ENCODE assay signal across 10 cellular contexts in genomic region chr1:211632117-211632807, GRCh38. TPM values are rescaled to one million over a fixed set of nuclear protein-coding genes. Genes with fewer than 3 reads are reported as not detected.
DNase-seq lines count a peak whose midpoint lies in the region; ATAC-seq and TF ChIP-seq lines count a peak whose summit lies in the region.
"Had no signal": no experiment of that assay in that cellular context is flagged by ENCODE, and none has a peak within 500 bp of the region (broad histone marks: within the 10 kb centered on the region; RNA-seq: fewer than 3 reads in every experiment).

No MANE protein-coding gene starts in this region.

- TF ChIP-seq POLR2A in IMR-90 (IDR thresholded peaks at IDR 0.05; ENCODE audit: low read depth, low read length) (no peak), esophagus muscularis mucosa (IDR thresholded peaks at IDR 0.05; ENCODE audit: low read depth) (no peak)

- H3K27ac ChIP-seq in heart right ventricle, result peak overlapping the region; percentile 47 to 88 (median 73)
- no peak overlapping the region; the same call in 1 of the 2 replicates for H3K27ac ChIP-seq in IMR-90 (ENCODE audit: insufficient read depth, low read length)
- peak overlapping the region; percentile 58 to 76 (median 70) for H3K27ac ChIP-seq in esophagus muscularis mucosa (replicated peaks in 1 of 4)
- H3K27ac ChIP-seq: psoas muscle had no signal

- H4K91ac ChIP-seq in IMR-90 (ENCODE audit: insufficient read depth, low read depth, low read length), result peak overlapping the region; percentile 88; the same call in 1 of the 2 replicates

- TF ChIP-seq RAD21 in IMR-90 (IDR thresholded peaks at IDR 0.05; ENCODE audit: low read length), result no peak

- 79 to 85% methylated on average over 16 of the region's 16 CpGs for WGBS in heart right ventricle, 2 donors
- 100% methylated on average over 3 of the region's 16 CpGs; no CpG with 5 or more reads in 1 of the 2 experiments for WGBS in IMR-90 (ENCODE audit: extremely low coverage in 2 of 2, insufficient read length in 1 of 2), 2 experiments
- 81% methylated on average over 16 of the region's 16 CpGs for WGBS in esophagus muscularis mucosa

- H3K9me3 ChIP-seq in heart right ventricle (no peaks in the 10 kb centered on the region), IMR-90 (ENCODE audit: control insufficient read depth, insufficient read depth, low read length) (no peaks in the 10 kb centered on the region), esophagus muscularis mucosa (no peaks in the 10 kb centered on the region)
- H3K9me3 ChIP-seq: psoas muscle had no signal

- H3K23ac ChIP-seq in IMR-90 (ENCODE audit: low read depth, low read length), result 0 out of 2 replicates have a peak overlapping the region, but pooled peaks have one; percentile 1

- H3K4me2 ChIP-seq in IMR-90 (ENCODE audit: low read depth, low read length), result no peak overlapping the region

- ATAC-seq in heart right ventricle (no peak), IMR-90 (ENCODE audit: low read depth) (no peak), GM21447 (IDR thresholded peaks at IDR 0.05; ENCODE audit: unreplicated experiment) (no peak)

- intact Hi-C loops in heart right ventricle (cut with DNase I) (loop anchor here in 1 of 10 donors (5.0 kb wide), 1 partner anchor 55 kb away; the partner anchor contains the start of gene SLC30A1), cardiac septum (cut with DNase I) (no loop called here), IMR-90 (cut with micrococcal nuclease) (no loop called here), esophagus muscularis mucosa (cut with DNase I) (no loop called here)

- peak overlapping the region; percentile 39; the same call in 1 of the 2 replicates for H3K14ac ChIP-seq in IMR-90 (replicated peaks; ENCODE audit: low read depth, low read length)

- no peaks in the 10 kb centered on the region for H3K79me1 ChIP-seq in IMR-90 (ENCODE audit: low read depth in 1 of 2, low read length in 2 of 2)

- TF ChIP-seq CTCF in heart right ventricle (IDR thresholded peaks at IDR 0.05) (no peak), IMR-90 (conservative IDR thresholded peaks at IDR 0.05; ENCODE audit: low read depth, low read length) (no peak), esophagus muscularis mucosa (IDR thresholded peaks at IDR 0.05) (no peak)

- peaks cover 15% of the 10 kb centered on the region for H3K9me1 ChIP-seq in IMR-90 (ENCODE audit: insufficient read depth, low read length)

- no peak for DNase-seq in heart right ventricle
- DNase-seq in cardiac septum (ENCODE audit: low spot score), result no peak
- no peak for DNase-seq in IMR-90
- DNase-seq in esophagus muscularis mucosa (ENCODE audit: extremely low spot score), result no peak
- no peak for DNase-seq in superior temporal gyrus (ENCODE audit: extremely low spot score)
- DNase-seq in NCI-H1105 treated with DMSO at 0.1 percent for 48 hours (lab: John Stamatoyannopoulos, UW), result no peak
- no peak for DNase-seq in NCI-H2171 (lab: John Stamatoyannopoulos, UW)
- DNase-seq: NCI-H510A treated with DMSO at 0.1 percent for 48 hours, psoas muscle had no signal

- H3K36me3 ChIP-seq in heart right ventricle, result no peaks in the 10 kb centered on the region
- no peaks in the 10 kb centered on the region for H3K36me3 ChIP-seq in IMR-90 (ENCODE audit: control insufficient read depth, insufficient read depth, low read length)
- no peaks in the 10 kb centered on the region for H3K36me3 ChIP-seq in esophagus muscularis mucosa

- H2AK5ac ChIP-seq in IMR-90 (ENCODE audit: low read depth, low read length), result peak overlapping the region; percentile 64; the same call in 1 of the 2 replicates

- no peaks in the 10 kb centered on the region for H3K27me3 ChIP-seq in heart right ventricle
- no peaks in the 10 kb centered on the region for H3K27me3 ChIP-seq in IMR-90 (ENCODE audit: control insufficient read depth, insufficient read depth, low read length)
- H3K27me3 ChIP-seq in esophagus muscularis mucosa, result no peaks in the 10 kb centered on the region

- peak overlapping the region; percentile 74; the same call in 1 of the 3 replicates for H2BK15ac ChIP-seq in IMR-90 (ENCODE audit: low read depth, low read length)

- peak overlapping the region; percentile 94 for H2AK9ac ChIP-seq in IMR-90 (replicated peaks; ENCODE audit: low read depth, low read length, poor library complexity)

- CTCF ChIA-PET in IMR-90 (lab: Yijun Ruan, JAX), result interaction anchor here (0.7 kb wide), 1 partner anchor 13 kb away, joined by 3 read pairs; no protein-coding TSS in a partner anchor

- dilution Hi-C loops in IMR-90 (cut with HindIII; ENCODE audit: low sequenced_read_pairs, unreplicated experiment), result no loop called here

- peak overlapping the region; percentile 71 for H3K4ac ChIP-seq in IMR-90 (ENCODE audit: low read depth, low read length)

- POLR2A ChIA-PET in IMR-90 (lab: Charles Lee; ENCODE audit: unreplicated experiment), result interaction anchor here (0.5 kb wide), 1 partner anchor 1246 kb away, joined by 10 read pairs; no protein-coding TSS in a partner anchor

- H2AFZ ChIP-seq in IMR-90 (replicated peaks; ENCODE audit: low read length, poor library complexity), result peak overlapping the region; percentile 92

- no peak overlapping the region for H3K9ac ChIP-seq in IMR-90 (ENCODE audit: low read depth, low read length)

- H4K5ac ChIP-seq in IMR-90 (ENCODE audit: low read depth, low read length), result peak overlapping the region; percentile 69

- no peaks in the 10 kb centered on the region for H4K20me1 ChIP-seq in IMR-90 (ENCODE audit: insufficient read depth, low read length)

- TF ChIP-seq EP300 in esophagus muscularis mucosa (IDR thresholded peaks at IDR 0.05), result no peak

- no peak overlapping the region for H3K56ac ChIP-seq in IMR-90 (ENCODE audit: extremely low read depth, insufficient read depth, low read length)

- in situ Hi-C loops in IMR-90 (cut with MboI; ENCODE audit: low sequenced_read_pairs), result no loop called here

- H3K4me3 ChIP-seq in heart right ventricle (no peak overlapping the region), IMR-90 (ENCODE audit: insufficient read depth, low read depth, low read length) (no peak overlapping the region), esophagus muscularis mucosa (no peak overlapping the region)
- H3K4me3 ChIP-seq: psoas muscle had no signal

- BruUV-seq in IMR-90 (replicated peaks; lab: Mats Ljungman, UMichigan), result no TSS peak

- H2BK5ac ChIP-seq in IMR-90 (ENCODE audit: low read depth, low read length, poor library complexity, severe bottlenecking), result no peak overlapping the region

- peak overlapping the region; percentile 52; the same call in 1 of the 2 replicates for H2BK20ac ChIP-seq in IMR-90 (ENCODE audit: low read depth, low read length)

- H3K18ac ChIP-seq in IMR-90 (ENCODE audit: low read depth, low read length), result peak overlapping the region; percentile 58; the same call in 1 of the 2 replicates

- peak overlapping the region; percentile 62 to 70; a peak in 2 of 4 replicates for H4K8ac ChIP-seq in IMR-90 (ENCODE audit: low read depth in 2 of 2, low read length in 2 of 2)

- peak overlapping the region; percentile 90 for H2BK120ac ChIP-seq in IMR-90 (ENCODE audit: low read depth, low read length)

- peaks cover 0 to 48% (median 21%) of the 10 kb centered on the region in 9 donors for H3K4me1 ChIP-seq in heart right ventricle
- peaks cover 17% of the 10 kb centered on the region for H3K4me1 ChIP-seq in IMR-90 (ENCODE audit: control insufficient read depth, insufficient read depth, low read length)
- H3K4me1 ChIP-seq in esophagus muscularis mucosa, result peaks cover 20 to 42% (median 33%) of the 10 kb centered on the region in 4 donors
- H3K4me1 ChIP-seq: psoas muscle had no signal

TF ChIP-seq in IMR-90, 13 proteins besides CTCF, POLR2A, EP300 and RAD21 (continues in another document):
- TF ChIP-seq RCOR1 (IDR thresholded peaks at IDR 0.05; ENCODE audit: insufficient replicate concordance, low read length) (no peak), FOS (IDR thresholded peaks at IDR 0.05; ENCODE audit: low read depth, low read length) (no peak), CHD1 (IDR thresholded peaks at IDR 0.05; ENCODE audit: low read depth, low read length) (no peak), ELK1 (IDR thresholded peaks at IDR 0.05; ENCODE audit: borderline replicate concordance, low read depth, low read length) (no peak), SMC3 (IDR thresholded peaks at IDR 0.05; ENCODE audit: low read depth, low read length) (no peak), MXI1 (IDR thresholded peaks at IDR 0.05; ENCODE audit: borderline replicate concordance, low read depth, low read length) (no peak), CEBPB (IDR thresholded peaks at IDR 0.05; ENCODE audit: low read depth, low read length) (no peak), MAZ (IDR thresholded peaks at IDR 0.05; ENCODE audit: borderline replicate concordance, low read depth, low read length) (no peak)

RNA-seq across cellular contexts. Expression of gene NEK2, which starts 43.2 kb away (rescaled TPM):
- total RNA-seq in heart right ventricle (1 to 10 TPM in 2 of 10 donors, under 1 TPM in 3, not detected in 5; 0.12 to 2.1 (median 0.23) TPM), cardiac septum (not detected), IMR-90 (2012; rRNA removed) (26.0 and 35.0 TPM in 2 replicates), esophagus muscularis mucosa (not detected)
- polyA plus RNA-seq in heart right ventricle (under 1 TPM in 1 of 2 donors, not detected in 1; 0.04 TPM), IMR-90 (2012; rRNA removed) (8.8 and 9.9 TPM in 2 replicates)
- 2.7 and 6.4 TPM in 2 replicates for polyA plus RNA-seq in IMR-90 (2012; cell fraction: cytosol; rRNA removed)
- 0.98 and 2.7 TPM in 2 replicates for polyA plus RNA-seq in IMR-90 (2012; cell fraction: nucleus; rRNA removed; ENCODE audit: low replicate concordance)
- total RNA-seq: psoas muscle had no signal

RNA-seq across cellular contexts. Expression of gene SLC30A1, which starts 53.3 kb away (rescaled TPM):
- 10 to 100 TPM in 9 of 10 donors, 1 to 10 TPM in 1; 8.1 to 26.5 (median 16.1) TPM for total RNA-seq in heart right ventricle
- polyA plus RNA-seq in heart right ventricle, result 1 to 10 TPM; 1.4 to 4.2 TPM
- total RNA-seq in cardiac septum, result 16.3 TPM
- total RNA-seq in IMR-90 (2012; rRNA removed), result 8.4 and 17.8 TPM in 2 replicates
- 4.2 and 5.4 TPM in 2 replicates for polyA plus RNA-seq in IMR-90 (2012; rRNA removed)
- polyA plus RNA-seq in IMR-90 (2012; cell fraction: cytosol; rRNA removed), result 3.2 and 4.6 TPM in 2 replicates
- 3.9 and 4.3 TPM in 2 replicates for polyA plus RNA-seq in IMR-90 (2012; cell fraction: nucleus; rRNA removed; ENCODE audit: low replicate concordance)
- total RNA-seq in esophagus muscularis mucosa, result 10 to 100 TPM in 3 of 4 donors, 1 to 10 TPM in 1; 7.5 to 10.6 (median 10.2) TPM
